In genomic region chr12:89346741-89347324, GRCh38 we compare ENCODE assay signal across 8 cellular contexts. TPM values are rescaled to one million over a fixed set of nuclear protein-coding genes. Genes with fewer than 3 reads are reported as not detected.
A peak's percentile ranks its signal among the peaks of the same experiment; 100 is the strongest.
DNase-seq lines count a peak whose midpoint lies in the region; ATAC-seq and TF ChIP-seq lines count a peak whose summit lies in the region.

No MANE protein-coding gene starts in this region.

- in situ Hi-C loops in SK-MEL-5 (cut with HindIII; ENCODE audit: low pct_unique_long_range_greater_than_20kb, low sequenced_read_pairs), result no loop called here

- no peak for TF ChIP-seq CTCF in esophagus muscularis mucosa (IDR thresholded peaks at IDR 0.05)
- TF ChIP-seq CTCF in osteoblast (IDR thresholded peaks at IDR 0.05; ENCODE audit: extremely low read depth, low read depth, low read length), result no peak
- TF ChIP-seq CTCF in lower leg skin (IDR thresholded peaks at IDR 0.05), result no peak

- H3K27ac ChIP-seq in esophagus muscularis mucosa (replicated peaks in 1 of 4) (peak overlapping the region; percentile 18 to 98 (median 65)), osteoblast (ENCODE audit: low read depth, low read length) (no peak overlapping the region)

- H3K27me3 ChIP-seq in esophagus muscularis mucosa (no peaks in the 10 kb centered on the region), osteoblast (ENCODE audit: insufficient read depth, low read length) (no peaks in the 10 kb centered on the region)

- no peak overlapping the region for H2AFZ ChIP-seq in osteoblast (ENCODE audit: low read length)

- H4K20me1 ChIP-seq in osteoblast (ENCODE audit: insufficient read depth, low read length), result peaks cover 24% of the 10 kb centered on the region

- peak; percentile 10 for ATAC-seq in HG03135 (IDR thresholded peaks at IDR 0.05; ENCODE audit: unreplicated experiment)

- H3K79me2 ChIP-seq in osteoblast (ENCODE audit: insufficient read depth, low read length), result peaks cover 49% of the 10 kb centered on the region

- peaks cover 28 to 63% (median 56%) of the 10 kb centered on the region in 4 donors for H3K4me1 ChIP-seq in esophagus muscularis mucosa
- peaks cover 46% of the 10 kb centered on the region for H3K4me1 ChIP-seq in osteoblast (ENCODE audit: insufficient read depth, low read length)

- DNase-seq in DMS79 (lab: John Stamatoyannopoulos, UW) (peak; percentile 42), DMS79 treated with DMSO at 0.1 percent for 48 hours (lab: John Stamatoyannopoulos, UW) (no peak), SK-MEL-5 (ENCODE audit: low read depth, low spot score) (peak; percentile 56), esophagus muscularis mucosa (ENCODE audit: extremely low spot score) (no peak), osteoblast (ENCODE audit: insufficient read length, low spot score, missing footprints) (no peak), NCI-H526 (lab: John Stamatoyannopoulos, UW) (no peak), lower leg skin (ENCODE audit: low spot score in 2 of 2) (no peak)

- H3K9me3 ChIP-seq in esophagus muscularis mucosa, result no peaks in the 10 kb centered on the region
- H3K9me3 ChIP-seq in osteoblast (ENCODE audit: low read depth, low read length), result no peaks in the 10 kb centered on the region

- H3K4me2 ChIP-seq in osteoblast (ENCODE audit: insufficient read depth, low read length), result peak overlapping the region; percentile 47

- 40% methylated on average over 8 of the region's 8 CpGs for WGBS in esophagus muscularis mucosa
- 43 to 51% methylated on average over 8 of the region's 8 CpGs for WGBS in lower leg skin, 2 donors

- TF ChIP-seq POLR2A in esophagus muscularis mucosa (IDR thresholded peaks at IDR 0.05; ENCODE audit: low read depth), result no peak
- no peak for TF ChIP-seq POLR2A in lower leg skin (IDR thresholded peaks at IDR 0.05)

- H3K36me3 ChIP-seq in esophagus muscularis mucosa (peaks cover 0 to 34% (median 12%) of the 10 kb centered on the region in 4 donors), osteoblast (ENCODE audit: insufficient read depth, low read length) (peaks cover 34% of the 10 kb centered on the region)

- no peak for TF ChIP-seq EP300 in esophagus muscularis mucosa (IDR thresholded peaks at IDR 0.05)

- intact Hi-C loops in esophagus muscularis mucosa (cut with DNase I) (no loop called here), lower leg skin (cut with DNase I; ENCODE audit: low total_unique reads) (no loop called here)

- peak overlapping the region; percentile 1 to 35 (median 10) for H3K4me3 ChIP-seq in esophagus muscularis mucosa
- no peak overlapping the region for H3K4me3 ChIP-seq in osteoblast (ENCODE audit: insufficient read depth, low read length)
- H3K4me3 ChIP-seq in lower leg skin (ENCODE audit: low read depth, poor library complexity, severe bottlenecking), result no peak overlapping the region

RNA-seq across cellular contexts. Expression of gene DUSP6, which starts 5.5 kb away (rescaled TPM):
- 222 and 229 TPM in 2 replicates for total RNA-seq in SK-MEL-5 (2014; rRNA removed; shearing (Covaris generic))
- polyA plus RNA-seq in SK-MEL-5 (2015; cell fraction: cytosol; rRNA removed), result 176 and 208 TPM in 2 replicates
- polyA plus RNA-seq in SK-MEL-5 (2015; cell fraction: nucleus; rRNA removed), result 369 and 370 TPM in 2 replicates
- total RNA-seq in esophagus muscularis mucosa, result 100 to 1,000 TPM in 1 of 4 donors, 10 to 100 TPM in 3; 62.2 to 108 (median 77.4) TPM
- total RNA-seq in osteoblast, result 28.6 and 30.0 TPM in 2 replicates
- 10 to 100 TPM; 29.6 to 57.5 (median 41.9) TPM for total RNA-seq in lower leg skin

Comparison
In these comparisons a context has a peak if more than half of its experiments do, and no peak if none do; other contexts are left out.
1. DNase-seq: peak in DMS79 (single experiment) and SK-MEL-5 (single experiment); none in DMS79 treated with DMSO at 0.1 percent for 48 hours (single experiment), esophagus muscularis mucosa (single experiment), osteoblast (single experiment), NCI-H526 (0 of 2) and lower leg skin (0 of 2).
2. H3K4me3 ChIP-seq: peak in esophagus muscularis mucosa (4 of 4); none in osteoblast (single experiment) and lower leg skin (single experiment).